Comparison of ENCODE assay signal across 12 cellular contexts in the genomic region with DNA sequence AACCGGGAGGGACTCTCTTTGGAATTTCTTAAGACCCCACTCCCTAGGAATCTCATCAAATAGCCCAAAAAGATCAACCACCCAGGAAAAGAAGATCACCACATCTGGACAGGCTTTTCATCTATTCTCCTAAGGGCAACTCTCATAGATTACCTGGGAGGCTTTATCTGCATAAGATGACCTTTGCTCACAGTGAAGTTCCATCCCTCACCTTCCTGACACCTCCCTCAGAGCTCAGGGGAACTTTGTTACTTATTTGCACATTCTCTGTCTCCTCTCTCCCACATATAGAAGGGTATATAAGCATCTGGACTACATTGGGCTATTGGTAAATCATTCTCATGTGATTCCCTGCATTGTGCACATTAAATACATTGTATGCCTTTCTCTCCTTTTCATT.
DNase-seq lines count a peak whose midpoint lies in the region; ATAC-seq and TF ChIP-seq lines count a peak whose summit lies in the region.
"Had no signal": no experiment of that assay in that cellular context is flagged by ENCODE, and none has a peak within 500 bp of the region (broad histone marks: within the 10 kb centered on the region; RNA-seq: fewer than 3 reads in every experiment).

No MANE protein-coding gene starts in this region.

- H3K4me3 Mint-ChIP-seq in activated naive CD4-positive, alpha-beta T cell treated with anti-CD3 and anti-CD28 coated beads, Interleukin-2, amount 50 U/mL, for 24 hours: peak overlapping the region; percentile 12
- no peak overlapping the region for H3K4me3 Mint-ChIP-seq in activated naive CD4-positive, alpha-beta T cell treated with anti-CD3 and anti-CD28 coated beads, Interleukin-2, amount 10 ng/mL, durations not matched to agents 7 days and 5 days
- H3K4me3 Mint-ChIP-seq in stimulated activated naive B cell treated with anti-CD40 and anti-IgM and Interleukin-4, amounts not matched to agents 10 μg/mL and 1 μg/mL and 100 μg/mL, for 72 hours: no peak overlapping the region

- ATAC-seq in left lobe of liver (peak; percentile 92), SK-N-SH treated with all-trans-retinoic acid at 6 μM for 48 hours (no peak)
- ATAC-seq in stimulated activated naive B cell treated with anti-CD40 and anti-IgM and Interleukin-4, amounts not matched to agents 10 μg/mL and 1 μg/mL and 100 μg/mL, for 72 hours (replicated peaks): no peak

- H3K27ac Mint-ChIP-seq in activated naive CD4-positive, alpha-beta T cell treated with anti-CD3 and anti-CD28 coated beads, Interleukin-2, amount 50 U/mL, for 24 hours: peak overlapping the region; percentile 57
- H3K27ac Mint-ChIP-seq in activated naive CD4-positive, alpha-beta T cell treated with anti-CD3 and anti-CD28 coated beads, Interleukin-2, amount 10 ng/mL, durations not matched to agents 7 days and 5 days: no peak overlapping the region
- H3K27ac Mint-ChIP-seq in stimulated activated naive B cell treated with anti-CD40 and anti-IgM and Interleukin-4, amounts not matched to agents 10 μg/mL and 1 μg/mL and 100 μg/mL, for 72 hours: no peak overlapping the region
- H3K27ac Mint-ChIP-seq: CD4-positive, CD25-positive, alpha-beta regulatory T cell had no signal

- H3K9me3 Mint-ChIP-seq in activated naive CD4-positive, alpha-beta T cell treated with anti-CD3 and anti-CD28 coated beads, Interleukin-2, amount 50 U/mL, for 24 hours: peaks cover 1% of the 10 kb centered on the region
- H3K9me3 Mint-ChIP-seq in activated naive CD4-positive, alpha-beta T cell treated with anti-CD3 and anti-CD28 coated beads, Interleukin-2, amount 10 ng/mL, durations not matched to agents 7 days and 5 days: peaks cover under 1% of the 10 kb centered on the region
- H3K9me3 Mint-ChIP-seq in stimulated activated naive B cell treated with anti-CD40 and anti-IgM and Interleukin-4, amounts not matched to agents 10 μg/mL and 1 μg/mL and 100 μg/mL, for 72 hours: no peaks in the 10 kb centered on the region

- CTCF ChIA-PET in activated naive CD4-positive, alpha-beta T cell treated with anti-CD3 and anti-CD28 coated beads, Interleukin-2, amount 10 ng/mL, durations not matched to agents 7 days and 5 days (lab: Charles Lee): interaction anchor here (1.2 kb wide), 1 partner anchor 9 kb away, joined by 4 read pairs; no protein-coding TSS in a partner anchor

- no peak for TF ChIP-seq CTCF in colonic mucosa (IDR thresholded peaks at IDR 0.05)

- H3K4me1 Mint-ChIP-seq in activated naive CD4-positive, alpha-beta T cell treated with anti-CD3 and anti-CD28 coated beads, Interleukin-2, amount 50 U/mL, for 24 hours: peaks cover 85% of the 10 kb centered on the region
- peaks cover 42% of the 10 kb centered on the region for H3K4me1 Mint-ChIP-seq in activated naive CD4-positive, alpha-beta T cell treated with anti-CD3 and anti-CD28 coated beads, Interleukin-2, amount 10 ng/mL, durations not matched to agents 7 days and 5 days
- peaks cover 36 to 44% of the 10 kb centered on the region in 2 donors for H3K4me1 Mint-ChIP-seq in stimulated activated naive B cell treated with anti-CD40 and anti-IgM and Interleukin-4, amounts not matched to agents 10 μg/mL and 1 μg/mL and 100 μg/mL, for 72 hours

- no peaks in the 10 kb centered on the region for H3K9me3 ChIP-seq in colonic mucosa
- H3K9me3 ChIP-seq: BLaER1 treated with 17β-estradiol and CSF1 and Interleukin-3, amounts not matched to agents 10 nM and 100 nM had no signal

- H3K9ac ChIP-seq in colonic mucosa (ENCODE audit: low read depth in 2 of 2, low read length in 2 of 2): no peak overlapping the region
- H3K9ac ChIP-seq: BLaER1 treated with 17β-estradiol and CSF1 and Interleukin-3, amounts not matched to agents 10 nM and 100 nM had no signal

- no peaks in the 10 kb centered on the region for H3K27me3 Mint-ChIP-seq in activated naive CD4-positive, alpha-beta T cell treated with anti-CD3 and anti-CD28 coated beads, Interleukin-2, amount 50 U/mL, for 24 hours
- no peaks in the 10 kb centered on the region for H3K27me3 Mint-ChIP-seq in activated naive CD4-positive, alpha-beta T cell treated with anti-CD3 and anti-CD28 coated beads, Interleukin-2, amount 10 ng/mL, durations not matched to agents 7 days and 5 days
- no peaks in the 10 kb centered on the region for H3K27me3 Mint-ChIP-seq in stimulated activated naive B cell treated with anti-CD40 and anti-IgM and Interleukin-4, amounts not matched to agents 10 μg/mL and 1 μg/mL and 100 μg/mL, for 72 hours
- H3K27me3 Mint-ChIP-seq: CD4-positive, CD25-positive, alpha-beta regulatory T cell had no signal

- H3K4me1 ChIP-seq in colonic mucosa: no peaks in the 10 kb centered on the region
- H3K4me1 ChIP-seq: BLaER1 treated with 17β-estradiol and CSF1 and Interleukin-3, amounts not matched to agents 10 nM and 100 nM had no signal

- no peak for DNase-seq in activated naive CD4-positive, alpha-beta T cell treated with anti-CD3 and anti-CD28 coated beads, Interleukin-2, amount 10 ng/mL, durations not matched to agents 7 days and 5 days
- no peak for DNase-seq in colonic mucosa
- no peak for DNase-seq in left lobe of liver (ENCODE audit: low spot score)
- no peak for DNase-seq in stimulated activated naive B cell treated with anti-CD40 and anti-IgM and Interleukin-4, amounts not matched to agents 10 μg/mL and 1 μg/mL and 100 μg/mL, for 72 hours
- no peak for DNase-seq in SKM-1 treated with dmso at 0.1 percent for 144 hours (lab: John Stamatoyannopoulos, UW; ENCODE audit: unreplicated experiment)
- DNase-seq: 8988T; CD4-positive, CD25-positive, alpha-beta regulatory T cell; DMS53; H7 had no signal

- peaks cover 14% of the 10 kb centered on the region for H3K36me3 Mint-ChIP-seq in activated naive CD4-positive, alpha-beta T cell treated with anti-CD3 and anti-CD28 coated beads, Interleukin-2, amount 50 U/mL, for 24 hours
- H3K36me3 Mint-ChIP-seq in activated naive CD4-positive, alpha-beta T cell treated with anti-CD3 and anti-CD28 coated beads, Interleukin-2, amount 10 ng/mL, durations not matched to agents 7 days and 5 days: peaks cover 29% of the 10 kb centered on the region
- H3K36me3 Mint-ChIP-seq in stimulated activated naive B cell treated with anti-CD40 and anti-IgM and Interleukin-4, amounts not matched to agents 10 μg/mL and 1 μg/mL and 100 μg/mL, for 72 hours: peaks cover 2 to 16% of the 10 kb centered on the region in 2 donors
- H3K36me3 Mint-ChIP-seq: CD4-positive, CD25-positive, alpha-beta regulatory T cell had no signal

- intact Hi-C loops in colonic mucosa (cut with DNase I): no loop called here

- H3K4me3 ChIP-seq in colonic mucosa: no peak overlapping the region
- H3K4me3 ChIP-seq: BLaER1 treated with 17β-estradiol and CSF1 and Interleukin-3, amounts not matched to agents 10 nM and 100 nM had no signal

- H3K27me3 ChIP-seq in colonic mucosa: no peaks in the 10 kb centered on the region
- H3K27me3 ChIP-seq: BLaER1 treated with 17β-estradiol and CSF1 and Interleukin-3, amounts not matched to agents 10 nM and 100 nM had no signal

- H3K27ac ChIP-seq in colonic mucosa: peak overlapping the region; percentile 37
- H3K27ac ChIP-seq: BLaER1 treated with 17β-estradiol and CSF1 and Interleukin-3, amounts not matched to agents 10 nM and 100 nM had no signal

- no peaks in the 10 kb centered on the region for H3K36me3 ChIP-seq in colonic mucosa
- H3K36me3 ChIP-seq: BLaER1 treated with 17β-estradiol and CSF1 and Interleukin-3, amounts not matched to agents 10 nM and 100 nM had no signal

TF ChIP-seq in SK-N-SH treated with all-trans-retinoic acid at 6 μM for 48 hours, 23 proteins besides CTCF, POLR2A, EP300 and RAD21:
- TF ChIP-seq ZNF565 (CRISPR knock-in tag; conservative IDR thresholded peaks at IDR 0.05; ENCODE audit: low read depth): no peak
- TF ChIP-seq RARB (CRISPR knock-in tag; IDR thresholded peaks at IDR 0.05): no peak
- no peak for TF ChIP-seq OSR1 (CRISPR knock-in tag; IDR thresholded peaks at IDR 0.05)
- no peak for TF ChIP-seq CSRNP3 (CRISPR knock-in tag; IDR thresholded peaks at IDR 0.05)
- TF ChIP-seq ZFP3 (CRISPR knock-in tag; IDR thresholded peaks at IDR 0.05): no peak
- TF ChIP-seq CSDC2 (CRISPR knock-in tag; IDR thresholded peaks at IDR 0.05): no peak
- TF ChIP-seq CREB5 (CRISPR knock-in tag; IDR thresholded peaks at IDR 0.05; ENCODE audit: low read depth): no peak
- TF ChIP-seq ARNTL (CRISPR knock-in tag; IDR thresholded peaks at IDR 0.05; ENCODE audit: borderline replicate concordance, low read depth): no peak
- TF ChIP-seq BACH2 (CRISPR knock-in tag; IDR thresholded peaks at IDR 0.05; ENCODE audit: borderline replicate concordance): no peak
- TF ChIP-seq ZNF70 (CRISPR knock-in tag; IDR thresholded peaks at IDR 0.05): no peak
